18 cellular contexts compared by ENCODE assay signal in genomic region chr18:49933530-49933929, GRCh38.
DNase-seq lines count a peak whose midpoint lies in the region; TF ChIP-seq lines count a peak whose summit lies in the region.
"Had no signal": no experiment of that assay in that cellular context is flagged by ENCODE, and none has a peak within 500 bp of the region (broad histone marks: within the 10 kb centered on the region; RNA-seq: fewer than 3 reads in every experiment).

No MANE protein-coding gene starts in this region.

- 41 to 53% methylated on average over 1 of the region's 1 CpG for WGBS in GM23248 (ENCODE audit: low coverage in 1 of 2, low lambda C conversion rate in 2 of 2, missing lambda C conversion rate in 2 of 2), 2 experiments

- H3K27me3 ChIP-seq in GM23248 (replicated peaks; ENCODE audit: insufficient read depth) = no peaks in the 10 kb centered on the region
- peaks cover 3% of the 10 kb centered on the region for H3K27me3 ChIP-seq in adipocyte (replicated peaks; ENCODE audit: control insufficient read depth, insufficient read depth, low read length)
- H3K27me3 ChIP-seq: dorsolateral prefrontal cortex, MG63 had no signal

- peak; percentile 32 for DNase-seq in AG10803 (ENCODE audit: low read depth)
- DNase-seq in GM23248 = peak; percentile 52
- DNase-seq in adipocyte (ENCODE audit: low read depth) = peak; percentile 46
- DNase-seq in glomerular visceral epithelial cell (ENCODE audit: extremely low spot score) = peak; percentile 12
- DNase-seq in A172 (ENCODE audit: low spot score) = no peak
- DNase-seq in ACHN = no peak
- no peak for DNase-seq in stimulated activated CD4-positive, alpha-beta T cell treated with anti-CD3 and anti-CD28 coated beads, Interleukin-15, amount 100 ng/mL, for 24 hours
- DNase-seq: dorsolateral prefrontal cortex, GF-D8, head of caudate nucleus, immature natural killer cell, MG63, NCI-H1436, occipital lobe, SHP77 had no signal

- H3K4me2 ChIP-seq in GM23248 (ENCODE audit: unreplicated experiment) = no peak overlapping the region

- in situ Hi-C loops in GM23248 (cut with MboI) (no loop called here), ACHN (cut with HindIII; ENCODE audit: low pct_ligation_motif_present, low pct_unique_long_range_greater_than_20kb, low sequenced_read_pairs) (no loop called here)

- H3K27ac ChIP-seq in GM23248 = no peak overlapping the region
- H3K27ac ChIP-seq: dorsolateral prefrontal cortex had no signal

- no peaks in the 10 kb centered on the region for H3K9me3 ChIP-seq in GM23248 (ENCODE audit: low read depth)
- H3K9me3 ChIP-seq in adipocyte (ENCODE audit: control insufficient read depth, low read length) = no peaks in the 10 kb centered on the region
- H3K9me3 ChIP-seq: HAP-1, MG63 had no signal

- H2AFZ ChIP-seq in GM23248 = no peak overlapping the region

- H3K4me3 ChIP-seq in AG10803 (ENCODE audit: low read length) (no peak overlapping the region), GM23248 (no peak overlapping the region), adipocyte (ENCODE audit: low read length) (no peak overlapping the region)
- H3K4me3 ChIP-seq: dorsolateral prefrontal cortex, GM12878, HAP-1, lung, MG63 had no signal

- H3K79me2 ChIP-seq in GM23248 (ENCODE audit: insufficient read depth) = no peaks in the 10 kb centered on the region

- no peaks in the 10 kb centered on the region; the same call in 1 of the 2 replicates for H4K20me1 ChIP-seq in GM23248 (ENCODE audit: insufficient read depth)

- no peaks in the 10 kb centered on the region for H3K9me2 ChIP-seq in GM23248 (ENCODE audit: insufficient read depth)

- H3F3A ChIP-seq in GM23248 (ENCODE audit: insufficient read depth) = no peaks in the 10 kb centered on the region

- H3K36me3 ChIP-seq in GM23248 (ENCODE audit: low read depth) (no peaks in the 10 kb centered on the region), adipocyte (ENCODE audit: control insufficient read depth, insufficient read depth, low read length, severe bottlenecking) (no peaks in the 10 kb centered on the region)
- H3K36me3 ChIP-seq: HAP-1, MG63 had no signal

- TF ChIP-seq CTCF in AG10803 (conservative IDR thresholded peaks at IDR 0.05; ENCODE audit: low read length) = no peak

- H3K4me1 ChIP-seq in GM23248 (ENCODE audit: insufficient read depth) (no peaks in the 10 kb centered on the region), adipocyte (ENCODE audit: control insufficient read depth, insufficient read depth, low read length) (peaks cover 17% of the 10 kb centered on the region)
- H3K4me1 ChIP-seq: HAP-1 had no signal

- H3K9ac ChIP-seq in GM23248 (no peak overlapping the region), adipocyte (ENCODE audit: low read length) (no peak overlapping the region)

Comparison
In these comparisons a context has a peak if more than half of its experiments do, and no peak if none do; other contexts are left out.
1. DNase-seq: peak in AG10803 (single experiment), GM23248 (single experiment), adipocyte (single experiment) and glomerular visceral epithelial cell (single experiment); none in A172 (single experiment), ACHN (single experiment) and stimulated activated CD4-positive, alpha-beta T cell treated with anti-CD3 and anti-CD28 coated beads, Interleukin-15, amount 100 ng/mL, for 24 hours (single experiment).